Comparison of ENCODE assay signal across 1 cellular context in genomic region chr5:116524966-116525365, GRCh38.
TF ChIP-seq lines count a peak whose summit lies in the region.

No MANE protein-coding gene starts in this region.

TF ChIP-seq in HepG2, 621 proteins besides CTCF, POLR2A, EP300 and RAD21 (continued from another document and continues in another):
- TF ChIP-seq SNAPC4 (CRISPR knock-in tag; IDR thresholded peaks at IDR 0.05) (no peak), CEBPG (CRISPR knock-in tag; IDR thresholded peaks at IDR 0.05) (0 out of 2 replicates have a peak, but pooled peaks have one; percentile 34), MXD4 (CRISPR knock-in tag; IDR thresholded peaks at IDR 0.05) (no peak), TSC22D2 (CRISPR knock-in tag; IDR thresholded peaks at IDR 0.05; ENCODE audit: borderline replicate concordance) (no peak), SIX4 (CRISPR knock-in tag; IDR thresholded peaks at IDR 0.05) (peak; percentile 20; the same call in 1 of the 2 replicates), TOPORS (CRISPR knock-in tag; IDR thresholded peaks at IDR 0.05) (no peak), FOXA1 (IDR thresholded peaks at IDR 0.05) (peak; percentile 64), FOXA1 (CRISPR knock-in tag; IDR thresholded peaks at IDR 0.05) (peak; percentile 86), GZF1 (CRISPR knock-in tag; IDR thresholded peaks at IDR 0.05) (no peak), ZBTB38 (CRISPR knock-in tag; IDR thresholded peaks at IDR 0.05) (no peak), SP2 (CRISPR knock-in tag; IDR thresholded peaks at IDR 0.05) (no peak), ATF7 (IDR thresholded peaks at IDR 0.05) (no peak), ATF7 (CRISPR knock-in tag; IDR thresholded peaks at IDR 0.05) (no peak), ZNF274 (CRISPR knock-in tag; IDR thresholded peaks at IDR 0.05) (no peak), HBP1 (CRISPR knock-in tag; IDR thresholded peaks at IDR 0.05; ENCODE audit: low read depth) (no peak), HMG20B (CRISPR knock-in tag; conservative IDR thresholded peaks at IDR 0.05) (peak; percentile 73; the same call in 1 of the 2 replicates), ZNF660 (CRISPR knock-in tag; IDR thresholded peaks at IDR 0.05; ENCODE audit: borderline replicate concordance, low read depth) (no peak), HNRNPK (IDR thresholded peaks at IDR 0.05; ENCODE audit: low read depth, low read length, poor library complexity, severe bottlenecking) (no peak), ZNF354B (CRISPR knock-in tag; IDR thresholded peaks at IDR 0.05) (no peak), NAIF1 (CRISPR knock-in tag; IDR thresholded peaks at IDR 0.05; ENCODE audit: borderline replicate concordance) (no peak), FOSL2 (CRISPR knock-in tag; IDR thresholded peaks at IDR 0.05) (peak; percentile 85), ZNF879 (CRISPR knock-in tag; IDR thresholded peaks at IDR 0.05) (no peak), ZNF136 (CRISPR knock-in tag; IDR thresholded peaks at IDR 0.05; ENCODE audit: low read depth) (no peak), TCF7L2 (IDR thresholded peaks at IDR 0.05; ENCODE audit: low read depth, low read length) (0 out of 2 replicates have a peak, but pooled peaks have one; percentile 48), ZNF383 (CRISPR knock-in tag; IDR thresholded peaks at IDR 0.05; ENCODE audit: borderline replicate concordance) (no peak), ZNF33A (CRISPR knock-in tag; IDR thresholded peaks at IDR 0.05; ENCODE audit: borderline replicate concordance) (no peak), MAFG (CRISPR knock-in tag; IDR thresholded peaks at IDR 0.05) (no peak), DMTF1 (CRISPR knock-in tag; IDR thresholded peaks at IDR 0.05) (no peak)
- TF ChIP-seq, protein P1, sequence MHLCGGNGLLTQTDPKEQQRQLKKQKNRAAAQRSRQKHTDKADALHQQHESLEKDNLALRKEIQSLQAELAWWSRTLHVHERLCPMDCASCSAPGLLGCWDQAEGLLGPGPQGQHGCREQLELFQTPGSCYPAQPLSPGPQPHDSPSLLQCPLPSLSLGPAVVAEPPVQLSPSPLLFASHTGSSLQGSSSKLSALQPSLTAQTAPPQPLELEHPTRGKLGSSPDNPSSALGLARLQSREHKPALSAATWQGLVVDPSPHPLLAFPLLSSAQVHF (CRISPR knock-in tag; IDR thresholded peaks at IDR 0.05), result no peak
- TF ChIP-seq, protein P2, sequence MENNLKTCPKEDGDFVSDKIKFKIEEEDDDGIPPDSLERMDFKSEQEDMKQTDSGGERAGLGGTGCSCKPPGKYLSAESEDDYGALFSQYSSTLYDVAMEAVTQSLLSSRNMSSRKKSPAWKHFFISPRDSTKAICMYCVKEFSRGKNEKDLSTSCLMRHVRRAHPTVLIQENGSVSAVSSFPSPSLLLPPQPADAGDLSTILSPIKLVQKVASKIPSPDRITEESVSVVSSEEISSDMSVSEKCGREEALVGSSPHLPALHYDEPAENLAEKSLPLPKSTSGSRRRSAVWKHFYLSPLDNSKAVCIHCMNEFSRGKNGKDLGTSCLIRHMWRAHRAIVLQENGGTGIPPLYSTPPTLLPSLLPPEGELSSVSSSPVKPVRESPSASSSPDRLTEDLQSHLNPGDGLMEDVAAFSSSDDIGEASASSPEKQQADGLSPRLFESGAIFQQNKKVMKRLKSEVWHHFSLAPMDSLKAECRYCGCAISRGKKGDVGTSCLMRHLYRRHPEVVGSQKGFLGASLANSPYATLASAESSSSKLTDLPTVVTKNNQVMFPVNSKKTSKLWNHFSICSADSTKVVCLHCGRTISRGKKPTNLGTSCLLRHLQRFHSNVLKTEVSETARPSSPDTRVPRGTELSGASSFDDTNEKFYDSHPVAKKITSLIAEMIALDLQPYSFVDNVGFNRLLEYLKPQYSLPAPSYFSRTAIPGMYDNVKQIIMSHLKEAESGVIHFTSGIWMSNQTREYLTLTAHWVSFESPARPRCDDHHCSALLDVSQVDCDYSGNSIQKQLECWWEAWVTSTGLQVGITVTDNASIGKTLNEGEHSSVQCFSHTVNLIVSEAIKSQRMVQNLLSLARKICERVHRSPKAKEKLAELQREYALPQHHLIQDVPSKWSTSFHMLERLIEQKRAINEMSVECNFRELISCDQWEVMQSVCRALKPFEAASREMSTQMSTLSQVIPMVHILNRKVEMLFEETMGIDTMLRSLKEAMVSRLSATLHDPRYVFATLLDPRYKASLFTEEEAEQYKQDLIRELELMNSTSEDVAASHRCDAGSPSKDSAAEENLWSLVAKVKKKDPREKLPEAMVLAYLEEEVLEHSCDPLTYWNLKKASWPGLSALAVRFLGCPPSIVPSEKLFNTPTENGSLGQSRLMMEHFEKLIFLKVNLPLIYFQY (CRISPR knock-in tag; IDR thresholded peaks at IDR 0.05; ENCODE audit: borderline replicate concordance), result no peak
- TF ChIP-seq, protein P3, sequence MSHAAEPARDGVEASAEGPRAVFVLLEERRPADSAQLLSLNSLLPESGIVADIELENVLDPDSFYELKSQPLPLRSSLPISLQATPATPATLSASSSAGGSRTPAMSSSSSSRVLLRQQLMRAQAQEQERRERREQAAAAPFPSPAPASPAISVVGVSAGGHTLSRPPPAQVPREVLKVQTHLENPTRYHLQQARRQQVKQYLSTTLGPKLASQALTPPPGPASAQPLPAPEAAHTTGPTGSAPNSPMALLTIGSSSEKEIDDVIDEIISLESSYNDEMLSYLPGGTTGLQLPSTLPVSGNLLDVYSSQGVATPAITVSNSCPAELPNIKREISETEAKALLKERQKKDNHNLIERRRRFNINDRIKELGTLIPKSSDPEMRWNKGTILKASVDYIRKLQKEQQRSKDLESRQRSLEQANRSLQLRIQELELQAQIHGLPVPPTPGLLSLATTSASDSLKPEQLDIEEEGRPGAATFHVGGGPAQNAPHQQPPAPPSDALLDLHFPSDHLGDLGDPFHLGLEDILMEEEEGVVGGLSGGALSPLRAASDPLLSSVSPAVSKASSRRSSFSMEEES (CRISPR knock-in tag; IDR thresholded peaks at IDR 0.05), result no peak
- TF ChIP-seq, protein P4, sequence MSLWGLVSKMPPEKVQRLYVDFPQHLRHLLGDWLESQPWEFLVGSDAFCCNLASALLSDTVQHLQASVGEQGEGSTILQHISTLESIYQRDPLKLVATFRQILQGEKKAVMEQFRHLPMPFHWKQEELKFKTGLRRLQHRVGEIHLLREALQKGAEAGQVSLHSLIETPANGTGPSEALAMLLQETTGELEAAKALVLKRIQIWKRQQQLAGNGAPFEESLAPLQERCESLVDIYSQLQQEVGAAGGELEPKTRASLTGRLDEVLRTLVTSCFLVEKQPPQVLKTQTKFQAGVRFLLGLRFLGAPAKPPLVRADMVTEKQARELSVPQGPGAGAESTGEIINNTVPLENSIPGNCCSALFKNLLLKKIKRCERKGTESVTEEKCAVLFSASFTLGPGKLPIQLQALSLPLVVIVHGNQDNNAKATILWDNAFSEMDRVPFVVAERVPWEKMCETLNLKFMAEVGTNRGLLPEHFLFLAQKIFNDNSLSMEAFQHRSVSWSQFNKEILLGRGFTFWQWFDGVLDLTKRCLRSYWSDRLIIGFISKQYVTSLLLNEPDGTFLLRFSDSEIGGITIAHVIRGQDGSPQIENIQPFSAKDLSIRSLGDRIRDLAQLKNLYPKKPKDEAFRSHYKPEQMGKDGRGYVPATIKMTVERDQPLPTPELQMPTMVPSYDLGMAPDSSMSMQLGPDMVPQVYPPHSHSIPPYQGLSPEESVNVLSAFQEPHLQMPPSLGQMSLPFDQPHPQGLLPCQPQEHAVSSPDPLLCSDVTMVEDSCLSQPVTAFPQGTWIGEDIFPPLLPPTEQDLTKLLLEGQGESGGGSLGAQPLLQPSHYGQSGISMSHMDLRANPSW (CRISPR knock-in tag; IDR thresholded peaks at IDR 0.05; ENCODE audit: borderline replicate concordance), result no peak
- TF ChIP-seq, protein P5, sequence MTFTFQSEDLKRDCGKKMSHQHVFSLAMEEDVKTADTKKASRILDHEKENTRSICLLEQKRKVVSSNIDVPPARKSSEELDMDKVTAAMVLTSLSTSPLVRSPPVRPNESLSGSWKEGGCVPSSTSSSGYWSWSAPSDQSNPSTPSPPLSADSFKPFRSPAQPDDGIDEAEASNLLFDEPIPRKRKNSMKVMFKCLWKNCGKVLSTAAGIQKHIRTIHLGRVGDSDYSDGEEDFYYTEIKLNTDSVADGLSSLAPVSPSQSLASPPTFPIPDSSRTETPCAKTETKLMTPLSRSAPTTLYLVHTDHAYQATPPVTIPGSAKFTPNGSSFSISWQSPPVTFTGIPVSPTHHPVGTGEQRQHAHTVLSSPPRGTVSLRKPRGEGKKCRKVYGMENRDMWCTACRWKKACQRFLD (CRISPR knock-in tag; IDR thresholded peaks at IDR 0.05; ENCODE audit: borderline replicate concordance), result no peak
- TF ChIP-seq, protein P6, sequence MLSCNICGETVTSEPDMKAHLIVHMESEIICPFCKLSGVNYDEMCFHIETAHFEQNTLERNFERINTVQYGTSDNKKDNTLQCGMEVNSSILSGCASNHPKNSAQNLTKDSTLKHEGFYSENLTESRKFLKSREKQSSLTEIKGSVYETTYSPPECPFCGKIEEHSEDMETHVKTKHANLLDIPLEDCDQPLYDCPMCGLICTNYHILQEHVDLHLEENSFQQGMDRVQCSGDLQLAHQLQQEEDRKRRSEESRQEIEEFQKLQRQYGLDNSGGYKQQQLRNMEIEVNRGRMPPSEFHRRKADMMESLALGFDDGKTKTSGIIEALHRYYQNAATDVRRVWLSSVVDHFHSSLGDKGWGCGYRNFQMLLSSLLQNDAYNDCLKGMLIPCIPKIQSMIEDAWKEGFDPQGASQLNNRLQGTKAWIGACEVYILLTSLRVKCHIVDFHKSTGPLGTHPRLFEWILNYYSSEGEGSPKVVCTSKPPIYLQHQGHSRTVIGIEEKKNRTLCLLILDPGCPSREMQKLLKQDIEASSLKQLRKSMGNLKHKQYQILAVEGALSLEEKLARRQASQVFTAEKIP (CRISPR knock-in tag; IDR thresholded peaks at IDR 0.05; ENCODE audit: borderline replicate concordance), result no peak
- TF ChIP-seq, protein P7, sequence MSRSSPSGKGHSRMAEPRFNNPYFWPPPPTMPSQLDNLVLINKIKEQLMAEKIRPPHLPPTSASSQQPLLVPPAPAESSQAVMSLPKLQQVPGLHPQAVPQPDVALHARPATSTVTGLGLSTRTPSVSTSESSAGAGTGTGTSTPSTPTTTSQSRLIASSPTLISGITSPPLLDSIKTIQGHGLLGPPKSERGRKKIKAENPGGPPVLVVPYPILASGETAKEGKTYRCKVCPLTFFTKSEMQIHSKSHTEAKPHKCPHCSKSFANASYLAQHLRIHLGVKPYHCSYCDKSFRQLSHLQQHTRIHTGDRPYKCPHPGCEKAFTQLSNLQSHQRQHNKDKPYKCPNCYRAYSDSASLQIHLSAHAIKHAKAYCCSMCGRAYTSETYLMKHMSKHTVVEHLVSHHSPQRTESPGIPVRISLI (CRISPR knock-in tag; IDR thresholded peaks at IDR 0.05; ENCODE audit: borderline replicate concordance), result no peak
